ENCODE assay signal across 25 cellular contexts in genomic region chr17:56842577-56842976, GRCh38.
"Had no signal": no experiment of that assay in that cellular context is flagged by ENCODE, and none has a peak within 500 bp of the region (broad histone marks: within the 10 kb centered on the region; RNA-seq: fewer than 3 reads in every experiment).

No MANE protein-coding gene starts in this region.

- H3K9me3 Mint-ChIP-seq: activated CD4-positive, alpha-beta memory T cell treated with anti-CD3 and anti-CD28 coated beads, Interleukin-2, amount 10 ng/mL, durations not matched to agents 7 days and 5 days; activated CD4-positive, alpha-beta T cell treated with anti-CD3 and anti-CD28 coated beads, Interleukin-2, amount 10 ng/mL, durations not matched to agents 7 days and 5 days; activated T-cell treated with anti-CD3 and anti-CD28 coated beads, Interleukin-2, amount 50 U/mL, for 24 hours; activated T-cell treated with anti-CD3 and anti-CD28 coated beads, Interleukin-2, amount 50 U/mL, for 72 hours; activated T-helper 17 cell treated with anti-CD3 and anti-CD28 coated beads, Interleukin-2, amount 50 U/mL, for 72 hours; central memory CD8-positive, alpha-beta T cell; WTC11 had no signal

- H3K27ac Mint-ChIP-seq: activated CD4-positive, alpha-beta memory T cell treated with anti-CD3 and anti-CD28 coated beads, Interleukin-2, amount 10 ng/mL, durations not matched to agents 7 days and 5 days; activated CD4-positive, alpha-beta T cell treated with anti-CD3 and anti-CD28 coated beads, Interleukin-2, amount 10 ng/mL, durations not matched to agents 7 days and 5 days; activated naive CD8-positive, alpha-beta T cell; activated T-cell treated with anti-CD3 and anti-CD28 coated beads, Interleukin-2, amount 50 U/mL, for 24 hours; activated T-cell treated with anti-CD3 and anti-CD28 coated beads, Interleukin-2, amount 50 U/mL, for 72 hours; activated T-helper 17 cell treated with anti-CD3 and anti-CD28 coated beads, Interleukin-2, amount 50 U/mL, for 72 hours; WTC11 had no signal

- H3K4me3 Mint-ChIP-seq: activated CD4-positive, alpha-beta memory T cell treated with anti-CD3 and anti-CD28 coated beads, Interleukin-2, amount 10 ng/mL, durations not matched to agents 7 days and 5 days; activated CD4-positive, alpha-beta T cell treated with anti-CD3 and anti-CD28 coated beads, Interleukin-2, amount 10 ng/mL, durations not matched to agents 7 days and 5 days; activated naive CD8-positive, alpha-beta T cell; activated T-cell treated with anti-CD3 and anti-CD28 coated beads, Interleukin-2, amount 50 U/mL, for 24 hours; activated T-cell treated with anti-CD3 and anti-CD28 coated beads, Interleukin-2, amount 50 U/mL, for 72 hours; activated T-helper 17 cell treated with anti-CD3 and anti-CD28 coated beads, Interleukin-2, amount 50 U/mL, for 72 hours; central memory CD8-positive, alpha-beta T cell; WTC11 had no signal

- H3K27ac ChIP-seq: brain microvascular endothelial cell had no signal

- DNase-seq: activated CD4-positive, alpha-beta memory T cell treated with anti-CD3 and anti-CD28 coated beads, Interleukin-2, amount 10 ng/mL, durations not matched to agents 7 days and 5 days; activated CD4-positive, alpha-beta T cell treated with anti-CD3 and anti-CD28 coated beads for 1 hour; activated CD4-positive, alpha-beta T cell treated with anti-CD3 and anti-CD28 coated beads for 4 hours; activated CD4-positive, alpha-beta T cell treated with anti-CD3 and anti-CD28 coated beads, Interleukin-2, amount 10 ng/mL, durations not matched to agents 7 days and 5 days; activated CD4-positive, alpha-beta T cell treated with anti-CD3 and anti-CD28 coated beads, Interleukin-2, amount 50 U/mL, for 4 hours; activated CD8-positive, alpha-beta memory T cell treated with anti-CD3 and anti-CD28 coated beads, Interleukin-2, amount 50 U/mL, for 48 hours; activated effector memory CD4-positive, alpha-beta T cell treated with Interleukin-2 at 50 U/mL for 16 hours; activated gamma-delta T cell treated with Interleukin-2 at 50 U/mL for 16 hours; activated naive CD4-positive, alpha-beta T cell treated with anti-CD3 and anti-CD28 coated beads, Interleukin-2, amount 50 U/mL, for 16 hours; activated naive CD4-positive, alpha-beta T cell treated with Interleukin-2 at 50 U/mL for 16 hours; activated T-cell treated with anti-CD3 and anti-CD28 coated beads for 4 hours; activated T-cell treated with anti-CD3 and anti-CD28 coated beads, Interleukin-2, amount 50 U/mL, for 24 hours; activated T-cell treated with anti-CD3 and anti-CD28 coated beads, Interleukin-2, amount 50 U/mL, for 72 hours; amniotic stem cell; anterior cingulate cortex; brain microvascular endothelial cell; effector CD8-positive, alpha-beta T cell; foreskin fibroblast; head of caudate nucleus; T-helper 2 cell had no signal

- ATAC-seq: activated T-cell treated with anti-CD3 and anti-CD28 coated beads, Interleukin-2, amount 50 U/mL, for 72 hours; activated T-helper 17 cell treated with anti-CD3 and anti-CD28 coated beads, Interleukin-2, amount 50 U/mL, for 72 hours; esophagus mucosa; WTC11 had no signal

- H3K36me3 ChIP-seq: brain microvascular endothelial cell had no signal

- H3K27me3 ChIP-seq: brain microvascular endothelial cell had no signal

- H3K27me3 Mint-ChIP-seq: activated CD4-positive, alpha-beta memory T cell treated with anti-CD3 and anti-CD28 coated beads, Interleukin-2, amount 10 ng/mL, durations not matched to agents 7 days and 5 days; activated CD4-positive, alpha-beta T cell treated with anti-CD3 and anti-CD28 coated beads, Interleukin-2, amount 10 ng/mL, durations not matched to agents 7 days and 5 days; activated naive CD8-positive, alpha-beta T cell; activated T-cell treated with anti-CD3 and anti-CD28 coated beads, Interleukin-2, amount 50 U/mL, for 24 hours; activated T-helper 17 cell treated with anti-CD3 and anti-CD28 coated beads, Interleukin-2, amount 50 U/mL, for 72 hours; central memory CD8-positive, alpha-beta T cell had no signal
